1 cellular context compared by ENCODE assay signal in the genomic region with DNA sequence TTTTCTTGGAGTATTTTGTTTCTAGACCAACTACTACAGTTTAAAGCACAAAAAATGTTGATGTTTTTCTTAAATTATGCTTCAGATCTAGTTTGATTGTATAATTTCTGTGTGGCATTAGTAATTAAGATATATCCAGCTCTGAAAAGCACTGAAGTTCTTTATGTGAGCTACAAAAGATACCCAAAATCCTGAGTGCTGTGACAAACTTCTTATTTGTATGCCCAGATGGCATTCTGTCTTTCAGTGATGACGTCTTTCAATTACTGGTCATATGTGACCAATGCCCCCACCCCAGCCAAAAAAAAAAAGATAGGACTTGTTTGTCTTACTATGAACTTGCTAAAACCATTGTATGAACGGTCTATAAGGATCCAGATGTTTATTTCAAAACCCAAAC.
TF ChIP-seq lines count a peak whose summit lies in the region.

No MANE protein-coding gene starts in this region.

TF ChIP-seq in HepG2, 621 proteins besides CTCF, POLR2A, EP300 and RAD21:
- peak; percentile 92 for TF ChIP-seq RBM22 (optimal IDR thresholded peaks at IDR 0.05; ENCODE audit: low read length)
- no peak for TF ChIP-seq MAZ (IDR thresholded peaks at IDR 0.05; ENCODE audit: borderline replicate concordance, low read depth, low read length)
- TF ChIP-seq MAZ (CRISPR knock-in tag; IDR thresholded peaks at IDR 0.05; ENCODE audit: low read depth) = no peak
- TF ChIP-seq KDM5B (CRISPR knock-in tag; IDR thresholded peaks at IDR 0.05; ENCODE audit: borderline replicate concordance) = no peak
- TF ChIP-seq AGO2 (optimal IDR thresholded peaks at IDR 0.05; ENCODE audit: low read depth, low read length) = peak; percentile 24
